ENCODE assay signal across 8 cellular contexts in the genomic region with DNA sequence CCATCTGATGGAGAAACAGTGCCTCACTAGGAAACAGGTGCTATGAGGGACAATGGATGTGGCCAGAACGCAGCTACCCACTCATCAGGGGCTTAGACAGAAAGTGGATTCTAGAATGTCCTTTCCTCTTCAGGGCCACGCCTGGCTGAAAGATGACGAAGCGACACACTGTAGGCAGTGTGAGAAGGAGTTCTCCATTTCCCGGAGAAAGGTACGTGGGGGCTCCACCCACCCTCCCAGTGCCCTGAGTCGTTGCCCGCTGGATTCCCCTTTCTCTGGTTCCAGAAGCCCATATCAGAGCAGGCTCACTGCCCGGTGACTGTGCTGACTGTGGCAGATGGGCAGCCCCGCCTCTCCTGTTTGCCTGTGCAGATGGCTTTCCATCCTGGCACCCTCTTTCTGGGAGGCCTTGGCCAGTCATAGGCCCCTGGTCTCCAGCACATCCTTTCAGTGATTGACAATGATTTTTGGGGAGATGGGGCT. TPM values are rescaled to one million over a fixed set of nuclear protein-coding genes. Genes with fewer than 3 reads are reported as not detected.
DNase-seq lines count a peak whose midpoint lies in the region; ATAC-seq, FAIRE-seq and TF ChIP-seq lines count a peak whose summit lies in the region.

No MANE protein-coding gene starts in this region.

- H3K27ac ChIP-seq in breast epithelium (no peak overlapping the region), GM12878 (ENCODE audit: control insufficient read depth, insufficient read depth) (no peak overlapping the region), right lobe of liver (no peak overlapping the region), vagina (peak overlapping the region; percentile 13), OCI-LY7 (ENCODE audit: low read depth, low read length, poor library complexity, severe bottlenecking) (no peak overlapping the region)

- TF ChIP-seq POLR2A in breast epithelium (IDR thresholded peaks at IDR 0.05) = no peak
- TF ChIP-seq POLR2A in GM12878 (IDR thresholded peaks at IDR 0.05; ENCODE audit: low read depth, low read length) = peak; percentile 6; the same call in 1 of the 2 replicates
- TF ChIP-seq POLR2A in right lobe of liver (IDR thresholded peaks at IDR 0.05) = no peak
- TF ChIP-seq POLR2A in vagina (IDR thresholded peaks at IDR 0.05) = no peak

- TF ChIP-seq RAD21 in GM12878 (IDR thresholded peaks at IDR 0.05; ENCODE audit: insufficient read depth, low read depth, low read length) = no peak

- H2AFZ ChIP-seq in GM12878 (ENCODE audit: control insufficient read depth, low read depth, low read length) (no peak overlapping the region), OCI-LY7 (ENCODE audit: low read length) (no peak overlapping the region)

- H3K9me3 ChIP-seq in breast epithelium (no peaks in the 10 kb centered on the region), GM12878 (replicated peaks; ENCODE audit: control insufficient read depth, insufficient read depth, low read length) (no peaks in the 10 kb centered on the region), right lobe of liver (no peaks in the 10 kb centered on the region), vagina (no peaks in the 10 kb centered on the region), OCI-LY7 (ENCODE audit: low read length) (no peaks in the 10 kb centered on the region)

- RAD21 ChIA-PET in GM12878 (lab: Charles Lee; ENCODE audit: unreplicated experiment) = no interaction called here

- H3K4me2 ChIP-seq in GM12878 (ENCODE audit: control insufficient read depth, insufficient read depth) = no peak overlapping the region
- no peak overlapping the region for H3K4me2 ChIP-seq in OCI-LY7 (ENCODE audit: low read length)

- H3K4me1 Mint-ChIP-seq in MCF 10A (ENCODE audit: insufficient read depth, unreplicated experiment) = peaks cover 8% of the 10 kb centered on the region

- peak; percentile 9; the same call in 2 of the 3 replicates for ATAC-seq in GM12878
- peak; percentile 16 to 38 (median 27) for ATAC-seq in right lobe of liver

- in situ Hi-C loops in GM12878 (cut with MboI) = no loop called here

- 0 out of 2 replicates have a peak, but pooled peaks cover 2% of the 10 kb centered on the region for H4K20me1 ChIP-seq in GM12878 (ENCODE audit: control insufficient read depth, insufficient read depth)
- peaks cover 4% of the 10 kb centered on the region; the same call in 1 of the 2 replicates for H4K20me1 ChIP-seq in OCI-LY7 (ENCODE audit: insufficient read depth, low read length)

- SMC1A ChIA-PET in GM12878 (lab: Charles Lee; ENCODE audit: uncharacterized antibody, unreplicated experiment) = interaction anchor here (0.6 kb wide), 1 partner anchor 14 kb away, joined by 3 read pairs; no protein-coding TSS in a partner anchor

- H3K27me3 ChIP-seq in breast epithelium (no peaks in the 10 kb centered on the region), GM12878 (replicated peaks in 1 of 2; ENCODE audit: control insufficient read depth in 2 of 2, insufficient read depth in 2 of 2, low read length in 1 of 2) (no peaks in the 10 kb centered on the region), right lobe of liver (no peaks in the 10 kb centered on the region), vagina (no peaks in the 10 kb centered on the region)

- over 99% methylated on average over 10 of the region's 10 CpGs for WGBS in GM12878 (ENCODE audit: insufficient coverage, insufficient replicate concordance, low lambda C conversion rate, missing lambda C conversion rate)
- WGBS in right lobe of liver (ENCODE audit: insufficient coverage, low coverage, low lambda C conversion rate, missing lambda C conversion rate) = 52% methylated on average over 6 of the region's 10 CpGs

- no peak for TF ChIP-seq CTCF in MCF 10A (IDR thresholded peaks at IDR 0.05; ENCODE audit: unreplicated experiment)
- no peak for TF ChIP-seq CTCF in breast epithelium (IDR thresholded peaks at IDR 0.05)
- no peak for TF ChIP-seq CTCF in GM12878 (IDR thresholded peaks at IDR 0.05 in 2 of 3, conservative IDR thresholded peaks at IDR 0.05 in 1 of 3; ENCODE audit: control insufficient read depth in 2 of 3, extremely low read depth in 1 of 3, insufficient read depth in 1 of 3, low read depth in 3 of 3, low read length in 3 of 3)
- no peak for TF ChIP-seq CTCF in right lobe of liver (IDR thresholded peaks at IDR 0.05)
- TF ChIP-seq CTCF in vagina (IDR thresholded peaks at IDR 0.05) = no peak
- TF ChIP-seq CTCF in OCI-LY7 (conservative IDR thresholded peaks at IDR 0.05; ENCODE audit: low read length) = no peak

- H3K36me3 ChIP-seq in breast epithelium = no peaks in the 10 kb centered on the region
- H3K36me3 ChIP-seq in GM12878 (ENCODE audit: control insufficient read depth in 2 of 2, insufficient read depth in 2 of 2, low read length in 1 of 2) = peaks cover 11 to 20% of the 10 kb centered on the region in 2 experiments
- H3K36me3 ChIP-seq in right lobe of liver = peaks cover 4 to 46% (median 24%) of the 10 kb centered on the region in 4 donors
- H3K36me3 ChIP-seq in vagina = peaks cover 0 to 75% of the 10 kb centered on the region in 2 donors
- H3K36me3 ChIP-seq in OCI-LY7 (ENCODE audit: insufficient read depth, low read length) = peaks cover 75% of the 10 kb centered on the region

- no peaks in the 10 kb centered on the region for H3K4me1 ChIP-seq in breast epithelium
- no peaks in the 10 kb centered on the region for H3K4me1 ChIP-seq in GM12878 (ENCODE audit: control insufficient read depth, insufficient read depth, low read length)
- H3K4me1 ChIP-seq in right lobe of liver = peaks cover 0 to 11% (median 0%) of the 10 kb centered on the region in 4 donors
- peaks cover 49% of the 10 kb centered on the region for H3K4me1 ChIP-seq in vagina
- H3K4me1 ChIP-seq in OCI-LY7 (ENCODE audit: insufficient read depth, low read length, poor library complexity, severe bottlenecking) = no peaks in the 10 kb centered on the region

- TF ChIP-seq EP300 in GM12878 (IDR thresholded peaks at IDR 0.05; ENCODE audit: borderline replicate concordance in 1 of 2, control insufficient read depth in 1 of 2, low read depth in 2 of 2, low read length in 2 of 2) = no peak

- DNase-seq in MCF 10A (ENCODE audit: unreplicated experiment) (no peak), breast epithelium (ENCODE audit: low spot score in 2 of 2) (no peak), GM12878 (ENCODE audit: low read depth, low spot score) (no peak), right lobe of liver (no peak), vagina (ENCODE audit: extremely low spot score in 2 of 2) (no peak), OCI-LY7 (ENCODE audit: low spot score) (no peak), SIG-M5 (lab: John Stamatoyannopoulos, UW) (no peak), inferior parietal cortex (ENCODE audit: extremely low spot score) (no peak)

- H3K79me2 ChIP-seq in GM12878 (ENCODE audit: control insufficient read depth, insufficient read depth, low read length) (no peaks in the 10 kb centered on the region), OCI-LY7 (ENCODE audit: insufficient read depth, low read depth, low read length) (no peaks in the 10 kb centered on the region)

- H3K9me2 ChIP-seq in OCI-LY7 (ENCODE audit: insufficient read depth, low read length) = no peaks in the 10 kb centered on the region

- FAIRE-seq in GM12878 (lab: Jason Lieb, UNC) = no peak

- BruUV-seq in MCF 10A (replicated peaks; lab: Mats Ljungman, UMichigan) (no TSS peak), GM12878 (replicated peaks; lab: Mats Ljungman, UMichigan) (no TSS peak), OCI-LY7 (replicated peaks; lab: Mats Ljungman, UMichigan) (no TSS peak)

- no peaks in the 10 kb centered on the region for H3K9me3 Mint-ChIP-seq in MCF 10A (ENCODE audit: unreplicated experiment)

- H3K4me3 ChIP-seq in breast epithelium = no peak overlapping the region
- H3K4me3 ChIP-seq in GM12878 = no peak overlapping the region
- H3K4me3 ChIP-seq in right lobe of liver = no peak overlapping the region
- no peak overlapping the region for H3K4me3 ChIP-seq in vagina
- no peak overlapping the region for H3K4me3 ChIP-seq in OCI-LY7 (ENCODE audit: low read depth, low read length, poor library complexity, severe bottlenecking)

- peaks cover 96% of the 10 kb centered on the region for H3K36me3 Mint-ChIP-seq in MCF 10A (ENCODE audit: insufficient read depth, unreplicated experiment)

- POLR2A ChIA-PET in MCF 10A (lab: Yijun Ruan, JAX) = interaction anchor here (0.6 to 12.2 kb wide), 4 partner anchors 15 to 48 kb away, joined by 4 to 197 read pairs (median 4); partner anchors contain the start of gene HNRNPH1
- POLR2A ChIA-PET in GM12878 (lab: Charles Lee) = interaction anchor here (1.2 kb wide), 1 partner anchor 12 kb away, joined by 3 read pairs; no protein-coding TSS in a partner anchor
- POLR2A ChIA-PET in OCI-LY7 (lab: Charles Lee) = interaction anchor here (1.0 kb wide), 1 partner anchor 13 kb away, joined by 3 read pairs; no protein-coding TSS in a partner anchor

- CTCF ChIA-PET in MCF 10A (lab: Yijun Ruan, JAX) = interaction anchor here (0.6 to 3.0 kb wide), 3 partner anchors 15 to 62 kb away, joined by 3 to 8 read pairs (median 3); partner anchors contain the start of gene HNRNPH1
- CTCF ChIA-PET in GM12878 (lab: Yijun Ruan, JAX) = no interaction called here
- CTCF ChIA-PET in OCI-LY7 (lab: Charles Lee; ENCODE audit: unreplicated experiment) = no interaction called here

- intact Hi-C loops in MCF 10A (cut with micrococcal nuclease) = no loop called here
- intact Hi-C loops in breast epithelium (cut with DNase I; ENCODE audit: low total_unique reads) = no loop called here
- intact Hi-C loops in GM12878 (cut with micrococcal nuclease; ENCODE audit: unreplicated experiment) = no loop called here
- intact Hi-C loops in right lobe of liver (cut with DNase I) = no loop called here
- intact Hi-C loops in vagina (cut with DNase I) = no loop called here
- intact Hi-C loops in OCI-LY7 (cut with micrococcal nuclease; ENCODE audit: unreplicated experiment) = no loop called here

- H3K9ac ChIP-seq in GM12878 (ENCODE audit: control insufficient read depth, insufficient read depth, low read length) = no peak overlapping the region

- H3K4me3 Mint-ChIP-seq in MCF 10A (ENCODE audit: unreplicated experiment) = no peak overlapping the region

- H3K27me3 Mint-ChIP-seq in MCF 10A (ENCODE audit: insufficient read depth, unreplicated experiment) = no peaks in the 10 kb centered on the region

- peak overlapping the region; percentile 39 for H3K27ac Mint-ChIP-seq in MCF 10A (ENCODE audit: low read depth, unreplicated experiment)

RNA-seq across cellular contexts. Expression of gene HNRNPH1, which starts 16.0 kb away (rescaled TPM):
- total RNA-seq in MCF 10A (2022) = 907 and 981 TPM in 2 replicates
- 100 to 1,000 TPM; 577 to 931 (median 621) TPM for total RNA-seq in breast epithelium
- total RNA-seq in GM12878 (2013; cell fraction: nucleolus; rRNA removed) = 1,885 and 1,957 TPM in 2 replicates
- 692 and 694 TPM in 2 replicates for total RNA-seq in GM12878 (2014; rRNA removed)
- total RNA-seq in GM12878 (2014; rRNA removed; fragmentation: Illumina TruSeq; extraction: Trizol) = 683 and 716 TPM in 2 replicates
- 603 and 690 TPM in 2 replicates for total RNA-seq in GM12878 (2021)
- polyA plus RNA-seq in GM12878 (2011; ENCODE audit: low read depth) = 400 TPM
- 695 and 934 TPM in 2 replicates for polyA plus RNA-seq in GM12878 (2011; rRNA removed)
- 201 and 239 TPM in 2 replicates for polyA plus RNA-seq in GM12878 (2011; cell fraction: cytosol; rRNA removed)
- polyA plus RNA-seq in GM12878 (2011; cell fraction: nucleus; rRNA removed) = 1,317 and 2,141 TPM in 2 replicates
- polyA plus RNA-seq in GM12878 (2012) = 453 and 702 TPM in 2 replicates
- 691 and 785 TPM in 2 replicates for polyA plus RNA-seq in GM12878 (2014; fragmentation: Illumina TruSeq; extraction: Trizol)
- 100 to 1,000 TPM; 184 to 189 TPM for polyA plus RNA-seq in GM12878 (2014; fragmentation: Nextera tagmentation; extraction: Ambion mirVana)
- polyA plus RNA-seq in GM12878 (2014; rRNA removed) = 780 and 888 TPM in 2 replicates
- 100 to 1,000 TPM; 542 to 567 TPM for polyA plus RNA-seq in GM12878 (2016; fragmentation: Nextera tagmentation; extraction: Ambion mirVana)
- polyA minus RNA-seq in GM12878 (2011; rRNA and poly(A)+ RNA removed) = 330 and 478 TPM in 2 replicates
- 349 and 463 TPM in 2 replicates for polyA minus RNA-seq in GM12878 (2011; cell fraction: cytosol; rRNA and poly(A)+ RNA removed)
- polyA minus RNA-seq in GM12878 (2011; cell fraction: nucleus; rRNA and poly(A)+ RNA removed) = 907 and 1,891 TPM in 2 replicates
- 100 to 1,000 TPM; 140 to 305 (median 219) TPM for total RNA-seq in right lobe of liver
- total RNA-seq in vagina = 483 TPM
- 814 and 1,035 TPM in 2 replicates for total RNA-seq in OCI-LY7 (2014; rRNA removed; shearing (Covaris generic))
- total RNA-seq in OCI-LY7 (2022) = 959 and 1,011 TPM in 2 replicates

RNA-seq across cellular contexts. Expression of gene RUFY1, which starts 57.1 kb away (rescaled TPM):
- total RNA-seq in MCF 10A (2022) (64.7 and 77.0 TPM in 2 replicates), breast epithelium (10 to 100 TPM; 51.8 to 70.0 (median 62.6) TPM), GM12878 (2014; rRNA removed) (27.0 and 28.4 TPM in 2 replicates), GM12878 (2014; rRNA removed; fragmentation: Illumina TruSeq; extraction: Trizol) (22.7 and 26.3 TPM in 2 replicates), GM12878 (2021) (28.8 and 36.3 TPM in 2 replicates), right lobe of liver (10 to 100 TPM; 17.6 to 24.2 (median 19.5) TPM), vagina (35.6 TPM), OCI-LY7 (2022) (43.5 and 47.7 TPM in 2 replicates)
- 65.2 and 75.0 TPM in 2 replicates for total RNA-seq in GM12878 (2013; cell fraction: nucleolus; rRNA removed)
- polyA plus RNA-seq in GM12878 (2011; ENCODE audit: low read depth) = 17.9 TPM
- polyA plus RNA-seq in GM12878 (2011; rRNA removed) (18.4 and 19.2 TPM in 2 replicates), GM12878 (2014; fragmentation: Illumina TruSeq; extraction: Trizol) (22.8 and 26.2 TPM in 2 replicates), GM12878 (2014; fragmentation: Nextera tagmentation; extraction: Ambion mirVana) (1 to 10 TPM; 5.7 to 8.1 TPM), GM12878 (2014; rRNA removed) (26.7 and 27.2 TPM in 2 replicates), GM12878 (2016; fragmentation: Nextera tagmentation; extraction: Ambion mirVana) (10 to 100 TPM; 23.6 to 25.4 TPM)
- polyA plus RNA-seq in GM12878 (2011; cell fraction: cytosol; rRNA removed) = 10.3 and 13.1 TPM in 2 replicates
- polyA plus RNA-seq in GM12878 (2011; cell fraction: nucleus; rRNA removed) = 22.2 and 27.2 TPM in 2 replicates
- 22.2 and 23.8 TPM in 2 replicates for polyA plus RNA-seq in GM12878 (2012)
- polyA minus RNA-seq in GM12878 (2011; rRNA and poly(A)+ RNA removed) = 12.7 and 17.7 TPM in 2 replicates
- 5.6 and 7.7 TPM in 2 replicates for polyA minus RNA-seq in GM12878 (2011; cell fraction: cytosol; rRNA and poly(A)+ RNA removed)
- 18.5 and 25.8 TPM in 2 replicates for polyA minus RNA-seq in GM12878 (2011; cell fraction: nucleus; rRNA and poly(A)+ RNA removed)
- 35.8 and 46.2 TPM in 2 replicates for total RNA-seq in OCI-LY7 (2014; rRNA removed; shearing (Covaris generic))
